Comparison of ENCODE assay signal across 8 cellular contexts in the genomic region with DNA sequence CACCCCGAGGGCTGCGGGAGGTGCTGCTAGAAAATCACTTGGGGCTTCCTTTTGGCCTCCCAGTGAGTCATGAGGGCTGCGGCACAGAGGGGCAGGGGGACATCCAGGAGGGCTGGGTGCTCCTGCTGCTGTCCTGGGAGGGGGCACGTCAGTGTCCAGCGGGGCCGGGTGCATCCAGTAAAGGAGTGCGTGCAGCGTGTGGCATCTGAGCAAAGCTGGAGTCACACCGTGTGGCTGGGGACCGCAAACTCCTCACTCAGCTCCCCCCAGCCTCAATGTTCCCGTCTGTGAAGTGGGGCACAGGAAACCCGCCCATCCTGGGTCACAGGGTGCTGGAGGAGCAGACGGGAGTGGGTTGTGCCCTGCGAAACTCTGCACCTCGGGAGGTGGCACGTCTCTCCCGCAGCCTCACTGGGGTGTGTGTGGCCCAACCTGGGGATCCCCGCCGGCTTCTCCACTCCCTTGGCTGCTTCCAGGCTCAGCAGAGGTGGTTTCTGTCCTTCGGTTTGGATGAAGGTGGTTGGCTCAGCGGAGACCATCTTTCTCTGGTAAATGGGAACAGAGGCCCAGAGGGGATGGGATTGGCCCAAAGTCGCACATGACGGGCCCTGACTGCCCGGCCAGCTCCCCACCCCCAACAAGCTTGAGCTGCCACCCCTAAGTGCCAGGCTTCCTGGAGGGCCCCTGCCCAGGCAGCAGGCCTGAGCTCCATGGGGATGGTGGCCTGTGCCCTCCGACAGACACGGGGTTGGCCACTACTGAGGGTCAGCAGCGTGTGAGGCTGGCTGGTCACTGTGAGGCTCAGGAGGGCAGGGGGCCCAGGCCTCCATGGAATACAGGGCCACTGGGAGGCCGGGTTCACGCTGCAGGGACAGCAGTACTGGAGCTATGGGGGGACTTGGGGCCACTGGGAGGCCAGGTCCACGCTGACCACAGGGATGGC.
DNase-seq lines count a peak whose midpoint lies in the region; ATAC-seq and TF ChIP-seq lines count a peak whose summit lies in the region.
"Not testable (repeated sequence)": the region's sequence is repeated elsewhere in the genome, so short reads cannot be mapped to it uniquely, and the experiment has no call there.

No MANE protein-coding gene starts in this region.

- not testable (repeated sequence) for TF ChIP-seq CTCF in cardiac muscle cell (IDR thresholded peaks at IDR 0.05; ENCODE audit: low read depth, low read length); sigmoid colon (IDR thresholded peaks at IDR 0.05); tibial artery (IDR thresholded peaks at IDR 0.05)

- DNase-seq in CD8-positive, alpha-beta memory T cell = peak in 3 of 5 donors; percentile 30 to 47 (median 35)
- peak; percentile 41 for DNase-seq in T-helper 9 cell
- peak; percentile 9 for DNase-seq in central memory CD4-positive, alpha-beta T cell
- not testable (repeated sequence) for DNase-seq in cardiac muscle cell (ENCODE audit: low read depth in 1 of 2, low spot score in 1 of 2); mesenchymal stem cell; tibial artery
- DNase-seq in sigmoid colon = peak; percentile 72

- peak overlapping the region; percentile 76 to 96 for H3K18ac ChIP-seq in mesenchymal stem cell (ENCODE audit: low read depth in 1 of 2, low read length in 2 of 2)

- H3K79me1 ChIP-seq in mesenchymal stem cell (replicated peaks; ENCODE audit: low read length, poor library complexity, severe bottlenecking) = not testable (repeated sequence)

- intact Hi-C loops in sigmoid colon (cut with DNase I); tibial artery (cut with DNase I; ENCODE audit: low total_unique reads): not testable (repeated sequence)

- TF ChIP-seq POLR2A in sigmoid colon (IDR thresholded peaks at IDR 0.05) = not testable (repeated sequence)

- peak overlapping the region; percentile 99 for H2AK5ac ChIP-seq in mesenchymal stem cell (ENCODE audit: low read length, severe bottlenecking)

- not testable (repeated sequence) for H3K27me3 ChIP-seq in CD8-positive, alpha-beta memory T cell (ENCODE audit: insufficient read depth, low read length, poor library complexity, severe bottlenecking); cardiac muscle cell; mesenchymal stem cell (ENCODE audit: control insufficient read depth in 1 of 2, insufficient read depth in 1 of 2, low read length in 2 of 2); sigmoid colon; tibial artery

- H3K23ac ChIP-seq in mesenchymal stem cell (ENCODE audit: low read length in 2 of 2) = not testable (repeated sequence)

- H4K8ac ChIP-seq in mesenchymal stem cell (ENCODE audit: low read length) = peak overlapping the region; percentile 98

- peak; percentile 23 for ATAC-seq in HG02938 (IDR thresholded peaks at IDR 0.05; ENCODE audit: unreplicated experiment)

- not testable (repeated sequence) for H3K36me3 Mint-ChIP-seq in CD8-positive, alpha-beta memory T cell

- H3K27ac Mint-ChIP-seq in CD8-positive, alpha-beta memory T cell = peak overlapping the region in 4 of 8 donors; percentile 29 to 92 (median 56)

- peak overlapping the region in 1 of 2 experiments; percentile 85 for H3K14ac ChIP-seq in mesenchymal stem cell (ENCODE audit: low read length in 2 of 2)

- peak overlapping the region; percentile 99 for H4K91ac ChIP-seq in mesenchymal stem cell (ENCODE audit: low read length)

- not testable (repeated sequence) for H3K9me3 ChIP-seq in CD8-positive, alpha-beta memory T cell (ENCODE audit: low read length); cardiac muscle cell (ENCODE audit: low read depth); mesenchymal stem cell (ENCODE audit: control insufficient read depth, low read length); sigmoid colon; tibial artery

- POLR2A ChIA-PET in CD8-positive, alpha-beta memory T cell (lab: Charles Lee) = not testable (repeated sequence)

- not testable (repeated sequence) for H3K4me1 Mint-ChIP-seq in CD8-positive, alpha-beta memory T cell

- peak overlapping the region; percentile 37 for H3K4me2 ChIP-seq in mesenchymal stem cell (ENCODE audit: low read length, poor library complexity, severe bottlenecking)

- H3K27ac ChIP-seq in CD8-positive, alpha-beta memory T cell (ENCODE audit: low read depth, low read length); mesenchymal stem cell (ENCODE audit: low read length, poor library complexity, severe bottlenecking): not testable (repeated sequence)
- H3K27ac ChIP-seq in cardiac muscle cell (peak overlapping the region; percentile 68), sigmoid colon (peak overlapping the region; percentile 78 to 84 (median 80)), tibial artery (peak overlapping the region; percentile 51 to 65)

- peak overlapping the region; percentile 45 to 51 for H3K4ac ChIP-seq in mesenchymal stem cell (ENCODE audit: low read depth in 1 of 2, low read length in 2 of 2)

- WGBS in mesenchymal stem cell = 68% methylated on average over 20 of the region's 30 CpGs
- 67 to 82% methylated on average over 27 to 28 of the region's 30 CpGs for WGBS in sigmoid colon, 2 donors

- peak overlapping the region; percentile 87 to 93 for H2BK12ac ChIP-seq in mesenchymal stem cell (ENCODE audit: low read length in 2 of 2)

- peak overlapping the region; percentile 89 for H2BK120ac ChIP-seq in mesenchymal stem cell (ENCODE audit: low read depth, low read length)

- H3K4me3 Mint-ChIP-seq in CD8-positive, alpha-beta memory T cell = peak overlapping the region in 3 of 7 donors; percentile 23 to 41 (median 40)

- H3K4me1 ChIP-seq in CD8-positive, alpha-beta memory T cell (ENCODE audit: insufficient read depth, low read length) = not testable (repeated sequence)
- peaks cover 14% of the 10 kb centered on the region for H3K4me1 ChIP-seq in cardiac muscle cell (ENCODE audit: low read depth)
- peaks cover 42% of the 10 kb centered on the region for H3K4me1 ChIP-seq in mesenchymal stem cell (ENCODE audit: control insufficient read depth, insufficient read depth, low read depth, low read length)
- H3K4me1 ChIP-seq in sigmoid colon = peaks cover 0 to 65% (median 60%) of the 10 kb centered on the region in 4 donors
- H3K4me1 ChIP-seq in tibial artery = peaks cover 0 to 45% (median 32%) of the 10 kb centered on the region in 4 donors

- not testable (repeated sequence) for TF ChIP-seq EP300 in sigmoid colon (IDR thresholded peaks at IDR 0.05)

- CTCF ChIA-PET in CD8-positive, alpha-beta memory T cell (lab: Charles Lee) = not testable (repeated sequence)

- H2BK15ac ChIP-seq in mesenchymal stem cell (ENCODE audit: low read depth, poor library complexity, severe bottlenecking) = peak overlapping the region; percentile 90

- H3K27me3 Mint-ChIP-seq in CD8-positive, alpha-beta memory T cell = not testable (repeated sequence)

- not testable (repeated sequence) for H3K9me3 Mint-ChIP-seq in CD8-positive, alpha-beta memory T cell

- H3K36me3 ChIP-seq in CD8-positive, alpha-beta memory T cell (ENCODE audit: insufficient read depth, low read length); cardiac muscle cell; mesenchymal stem cell (ENCODE audit: control insufficient read depth in 1 of 2, insufficient read depth in 2 of 2, low read depth in 1 of 2, low read length in 2 of 2); sigmoid colon; tibial artery: not testable (repeated sequence)

- H2AFZ ChIP-seq in mesenchymal stem cell (ENCODE audit: low read depth, low read length) = not testable (repeated sequence)

- H2BK5ac ChIP-seq in mesenchymal stem cell (ENCODE audit: low read depth, low read length, poor library complexity, severe bottlenecking) = not testable (repeated sequence)

- peak overlapping the region; percentile 53 for H3K9ac ChIP-seq in mesenchymal stem cell (ENCODE audit: low read length)

- H3K4me3 ChIP-seq in CD8-positive, alpha-beta memory T cell (ENCODE audit: low read length); cardiac muscle cell; mesenchymal stem cell (ENCODE audit: insufficient read depth in 1 of 2, low read depth in 1 of 2, low read length in 2 of 2): not testable (repeated sequence)
- H3K4me3 ChIP-seq in sigmoid colon (peak overlapping the region in 1 of 4 donors; percentile 35), tibial artery (peak overlapping the region in 1 of 2 donors; percentile 42)
